In genomic region chr20:59159091-59159821, GRCh38 we compare ENCODE assay signal across 9 cellular contexts. TPM values are rescaled to one million over a fixed set of nuclear protein-coding genes. Genes with fewer than 3 reads are reported as not detected.
DNase-seq lines count a peak whose midpoint lies in the region; ATAC-seq and TF ChIP-seq lines count a peak whose summit lies in the region.
"Had no signal": no experiment of that assay in that cellular context is flagged by ENCODE, and none has a peak within 500 bp of the region (broad histone marks: within the 10 kb centered on the region; RNA-seq: fewer than 3 reads in every experiment).

No MANE protein-coding gene starts in this region.

- peak; percentile 33 for TF ChIP-seq CTCF in activated CD8-positive, alpha-beta T cell treated with anti-CD3 and anti-CD28 coated beads for 36 hours (IDR thresholded peaks at IDR 0.05)

- H3K4me3 ChIP-seq in effector memory CD4-positive, alpha-beta T cell (ENCODE audit: insufficient read depth, low read depth, low read length, poor library complexity, severe bottlenecking): peak overlapping the region; percentile 44

- H3K9me3 ChIP-seq in effector memory CD4-positive, alpha-beta T cell (ENCODE audit: control insufficient read depth, low read length): no peaks in the 10 kb centered on the region

- H3K36me3 ChIP-seq in effector memory CD4-positive, alpha-beta T cell (ENCODE audit: control insufficient read depth, insufficient read depth, low read length): no peaks in the 10 kb centered on the region

- H3K4me1 Mint-ChIP-seq in activated CD8-positive, alpha-beta T cell treated with anti-CD3 and anti-CD28 coated beads for 36 hours (ENCODE audit: low read depth): peaks cover 76% of the 10 kb centered on the region

- peak overlapping the region; percentile 95 for H3K4me3 Mint-ChIP-seq in activated CD8-positive, alpha-beta T cell treated with anti-CD3 and anti-CD28 coated beads for 36 hours

- POLR2A ChIA-PET in activated CD8-positive, alpha-beta T cell treated with anti-CD3 and anti-CD28 coated beads for 36 hours (lab: Charles Lee): interaction anchor here (0.6 to 3.7 kb wide), 13 partner anchors 11 to 270 kb away, joined by 3 to 73 read pairs (median 4); no protein-coding TSS in a partner anchor

- DNase-seq in NCI-H460 (ENCODE audit: extremely low read depth, low read depth) (peak; percentile 38), NCI-H146 treated with DMSO at 0.1 percent for 48 hours (lab: John Stamatoyannopoulos, UW; ENCODE audit: unreplicated experiment) (no peak), Kasumi-1 (lab: John Stamatoyannopoulos, UW) (no peak), NCI-H2227 (lab: John Stamatoyannopoulos, UW; ENCODE audit: unreplicated experiment) (no peak)
- peak; percentile 87 for DNase-seq in activated CD8-positive, alpha-beta T cell treated with anti-CD3 and anti-CD28 coated beads for 36 hours
- peak; percentile 62 to 77 (median 70) for DNase-seq in effector memory CD4-positive, alpha-beta T cell
- DNase-seq in stimulated activated CD8-positive, alpha-beta memory T cell treated with anti-CD3 and anti-CD28 coated beads, Interleukin-7, amount 100 ng/mL, for 1 hour (ENCODE audit: low read depth in 2 of 2): peak; percentile 40 to 45

- peak overlapping the region; percentile 98 for H3K27ac ChIP-seq in effector memory CD4-positive, alpha-beta T cell (ENCODE audit: insufficient read depth, low read length, poor library complexity, severe bottlenecking)

- H3K9me3 Mint-ChIP-seq in activated CD8-positive, alpha-beta T cell treated with anti-CD3 and anti-CD28 coated beads for 36 hours: no peaks in the 10 kb centered on the region

- peak overlapping the region; percentile 98 for H3K27ac Mint-ChIP-seq in activated CD8-positive, alpha-beta T cell treated with anti-CD3 and anti-CD28 coated beads for 36 hours

- peaks cover 21% of the 10 kb centered on the region for H3K36me3 Mint-ChIP-seq in activated CD8-positive, alpha-beta T cell treated with anti-CD3 and anti-CD28 coated beads for 36 hours (ENCODE audit: low read depth)

- peaks cover 66% of the 10 kb centered on the region for H3K4me1 ChIP-seq in effector memory CD4-positive, alpha-beta T cell (ENCODE audit: control insufficient read depth, insufficient read depth, low read length, poor library complexity, severe bottlenecking)

- H3K27me3 ChIP-seq in effector memory CD4-positive, alpha-beta T cell (replicated peaks; ENCODE audit: control insufficient read depth, insufficient read depth, low read length, poor library complexity, severe bottlenecking): no peaks in the 10 kb centered on the region

- intact Hi-C loops in activated CD8-positive, alpha-beta T cell treated with anti-CD3 and anti-CD28 coated beads for 36 hours (cut with micrococcal nuclease): no loop called here

- ATAC-seq in activated CD8-positive, alpha-beta T cell treated with anti-CD3 and anti-CD28 coated beads for 36 hours: peak; percentile 89
- ATAC-seq in GM21515 (IDR thresholded peaks at IDR 0.05; ENCODE audit: unreplicated experiment): no peak
- ATAC-seq: Panc1 had no signal

- CTCF ChIA-PET in activated CD8-positive, alpha-beta T cell treated with anti-CD3 and anti-CD28 coated beads for 36 hours (lab: Charles Lee): interaction anchor here (0.7 to 2.7 kb wide), 16 partner anchors 9 to 95 kb away, joined by 3 to 20 read pairs (median 4); no protein-coding TSS in a partner anchor

- H3K27me3 Mint-ChIP-seq in activated CD8-positive, alpha-beta T cell treated with anti-CD3 and anti-CD28 coated beads for 36 hours: no peaks in the 10 kb centered on the region

RNA-seq across cellular contexts. Expression of gene ZNF831, which starts 4.4 kb away (rescaled TPM):
- 0.37 and 0.40 TPM in 2 replicates for total RNA-seq in NCI-H460 (2014; rRNA removed; shearing (Covaris generic))
- 0.39 and 0.81 TPM in 2 replicates for polyA plus RNA-seq in NCI-H460 (2014; cell fraction: nucleus; rRNA removed)
- 10 to 100 TPM; 10.9 to 11.9 TPM for total RNA-seq in activated CD8-positive, alpha-beta T cell treated with anti-CD3 and anti-CD28 coated beads for 36 hours

Comparison
In these comparisons a context has a peak if more than half of its experiments do, and no peak if none do; other contexts are left out.
1. DNase-seq: peak in NCI-H460 (single experiment), activated CD8-positive, alpha-beta T cell treated with anti-CD3 and anti-CD28 coated beads for 36 hours (single experiment), effector memory CD4-positive, alpha-beta T cell (3 of 3) and stimulated activated CD8-positive, alpha-beta memory T cell treated with anti-CD3 and anti-CD28 coated beads, Interleukin-7, amount 100 ng/mL, for 1 hour (2 of 2); none in NCI-H146 treated with DMSO at 0.1 percent for 48 hours (single experiment), Kasumi-1 (0 of 2) and NCI-H2227 (single experiment).